Comparison of ENCODE assay signal across 14 cellular contexts in genomic region chr6:38244873-38245272, GRCh38.
"Had no signal": no experiment of that assay in that cellular context is flagged by ENCODE, and none has a peak within 500 bp of the region (broad histone marks: within the 10 kb centered on the region; RNA-seq: fewer than 3 reads in every experiment).

No MANE protein-coding gene starts in this region.

- H3K4me3 ChIP-seq: esophagus muscularis mucosa, gastroesophageal sphincter, heart right ventricle, left lung, lower lobe of right lung, mucosa of descending colon had no signal

- H3K27me3 ChIP-seq: esophagus muscularis mucosa, foreskin keratinocyte, gastroesophageal sphincter, heart right ventricle, left lung had no signal

- H3K36me3 ChIP-seq: esophagus muscularis mucosa, gastroesophageal sphincter, heart right ventricle, left lung had no signal

- H3K4me1 ChIP-seq: foreskin keratinocyte, gastroesophageal sphincter, left lung had no signal

- H3K9me3 ChIP-seq: esophagus muscularis mucosa, gastroesophageal sphincter, heart right ventricle, left lung, lower lobe of right lung, mucosa of descending colon had no signal

- H3K27ac ChIP-seq: esophagus muscularis mucosa, foreskin keratinocyte, gastroesophageal sphincter, heart right ventricle, left lung, lower lobe of right lung had no signal

- ATAC-seq: effector memory CD8-positive, alpha-beta T cell; foreskin keratinocyte; gastroesophageal sphincter; left lung; mucosa of descending colon had no signal

- DNase-seq: cortex of kidney; effector CD8-positive, alpha-beta T cell; effector memory CD8-positive, alpha-beta T cell; foreskin keratinocyte; heart right ventricle; hippocampal formation; left cardiac atrium; left lung; lower lobe of right lung; mesenchymal stem cell; mucosa of descending colon; naive B cell had no signal
